In the genomic region with DNA sequence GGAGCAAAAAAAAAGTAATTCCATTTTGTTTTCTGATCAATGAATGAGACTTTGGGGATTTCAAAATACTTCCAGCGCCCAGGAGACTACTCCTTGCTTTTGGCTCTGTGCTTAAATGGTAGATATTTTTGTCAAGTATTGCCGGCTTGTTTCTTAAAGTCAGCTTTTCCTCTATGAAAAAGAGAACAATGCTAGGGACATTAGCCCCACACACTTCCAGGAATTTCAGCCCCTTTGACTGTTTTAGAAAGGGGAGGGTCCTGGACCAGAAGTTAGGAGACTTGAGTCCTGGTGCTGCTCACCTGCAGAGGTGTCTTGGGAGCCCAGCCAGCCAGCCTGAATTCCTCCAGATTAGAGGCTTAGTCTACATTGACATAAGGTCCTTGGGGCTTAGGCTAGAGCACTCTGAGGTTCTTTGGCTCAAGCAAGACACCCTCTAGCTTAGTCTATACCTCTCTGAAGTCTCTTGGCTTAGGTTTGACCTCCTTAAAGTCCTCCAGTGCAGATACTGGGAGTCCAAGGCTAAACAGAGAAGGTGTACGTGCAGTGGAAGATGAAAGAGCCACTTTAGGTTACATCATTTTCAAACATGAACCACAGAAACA, we compare ENCODE assay signal across 8 cellular contexts. TPM values are rescaled to one million over a fixed set of nuclear protein-coding genes. Genes with fewer than 3 reads are reported as not detected.
DNase-seq lines count a peak whose midpoint lies in the region; ATAC-seq, FAIRE-seq and TF ChIP-seq lines count a peak whose summit lies in the region.

No MANE protein-coding gene starts in this region.

- TF ChIP-seq CTCF in kidney (IDR thresholded peaks at IDR 0.05; ENCODE audit: borderline replicate concordance, extremely low read depth, insufficient read depth) (no peak), testis (IDR thresholded peaks at IDR 0.05) (no peak)

- H3K27ac Mint-ChIP-seq in activated CD4-positive, alpha-beta T cell treated with anti-CD3 and anti-CD28 coated beads, Interleukin-2, amount 10 ng/mL, durations not matched to agents 24 days and 14 days = peak overlapping the region; percentile 10
- peak overlapping the region; percentile 95 for H3K27ac Mint-ChIP-seq in activated naive CD8-positive, alpha-beta T cell treated with anti-CD3 and anti-CD28 coated beads for 36 hours

- ATAC-seq in GM21825 (IDR thresholded peaks at IDR 0.05; ENCODE audit: unreplicated experiment) = no peak

- H3K9ac ChIP-seq in kidney (ENCODE audit: low read length in 2 of 2) = peak overlapping the region in 1 of 2 donors; percentile 91

- no peaks in the 10 kb centered on the region for H3K36me3 ChIP-seq in kidney (ENCODE audit: control insufficient read depth in 1 of 2, insufficient read depth in 2 of 2, low read length in 2 of 2)
- H3K36me3 ChIP-seq in testis (ENCODE audit: low read depth, missing control alignments) = no peaks in the 10 kb centered on the region

- H3K4me3 Mint-ChIP-seq in activated CD4-positive, alpha-beta T cell treated with anti-CD3 and anti-CD28 coated beads, Interleukin-2, amount 10 ng/mL, durations not matched to agents 24 days and 14 days = peak overlapping the region; percentile 93
- peak overlapping the region; percentile 97 for H3K4me3 Mint-ChIP-seq in activated naive CD8-positive, alpha-beta T cell treated with anti-CD3 and anti-CD28 coated beads for 36 hours

- peaks cover under 1% of the 10 kb centered on the region for H3K36me3 Mint-ChIP-seq in activated CD4-positive, alpha-beta T cell treated with anti-CD3 and anti-CD28 coated beads, Interleukin-2, amount 10 ng/mL, durations not matched to agents 24 days and 14 days (ENCODE audit: low read depth)
- H3K36me3 Mint-ChIP-seq in activated naive CD8-positive, alpha-beta T cell treated with anti-CD3 and anti-CD28 coated beads for 36 hours = peaks cover 7% of the 10 kb centered on the region

- H3K27me3 ChIP-seq in testis = no peaks in the 10 kb centered on the region

- WGBS in testis, 2 donors = 17 to 29% methylated on average over 3 of the region's 3 CpGs

- DNase-seq in activated CD4-positive, alpha-beta T cell treated with anti-CD3 and anti-CD28 coated beads, Interleukin-2, amount 10 ng/mL, durations not matched to agents 24 days and 14 days = peak; percentile 63
- DNase-seq in activated CD4-positive, alpha-beta T cell treated with anti-CD3 and anti-CD28 coated beads for 48 hours = no peak
- DNase-seq in activated naive CD8-positive, alpha-beta T cell treated with anti-CD3 and anti-CD28 coated beads for 36 hours = no peak
- DNase-seq in kidney (no peak), testis (no peak), SHP77 treated with DMSO at 0.1 percent for 48 hours (lab: John Stamatoyannopoulos, UW) (no peak), NCI-H1092 (lab: John Stamatoyannopoulos, UW) (no peak)

- peaks cover 34% of the 10 kb centered on the region for H3K4me1 Mint-ChIP-seq in activated CD4-positive, alpha-beta T cell treated with anti-CD3 and anti-CD28 coated beads, Interleukin-2, amount 10 ng/mL, durations not matched to agents 24 days and 14 days
- peaks cover 47% of the 10 kb centered on the region for H3K4me1 Mint-ChIP-seq in activated naive CD8-positive, alpha-beta T cell treated with anti-CD3 and anti-CD28 coated beads for 36 hours

- H3K9me3 Mint-ChIP-seq in activated CD4-positive, alpha-beta T cell treated with anti-CD3 and anti-CD28 coated beads, Interleukin-2, amount 10 ng/mL, durations not matched to agents 24 days and 14 days = no peaks in the 10 kb centered on the region
- H3K9me3 Mint-ChIP-seq in activated naive CD8-positive, alpha-beta T cell treated with anti-CD3 and anti-CD28 coated beads for 36 hours = no peaks in the 10 kb centered on the region

- no peak for FAIRE-seq in kidney (lab: Jason Lieb, UNC)

- H3K4me1 ChIP-seq in kidney (ENCODE audit: control insufficient read depth in 1 of 2, insufficient read depth in 1 of 2, low read depth in 1 of 2, low read length in 2 of 2) (peaks cover 0 to 13% of the 10 kb centered on the region in 2 donors), testis (peaks cover 27% of the 10 kb centered on the region)

- peak overlapping the region; percentile 57 to 87 for H3K4me3 ChIP-seq in kidney (ENCODE audit: low read length in 2 of 2)
- H3K4me3 ChIP-seq in testis = peak overlapping the region; percentile 84 to 87

- H3K27ac ChIP-seq in kidney (ENCODE audit: low read depth in 2 of 2, low read length in 2 of 2) = no peak overlapping the region
- H3K27ac ChIP-seq in testis = peak overlapping the region; percentile 98

- H3K27me3 Mint-ChIP-seq in activated CD4-positive, alpha-beta T cell treated with anti-CD3 and anti-CD28 coated beads, Interleukin-2, amount 10 ng/mL, durations not matched to agents 24 days and 14 days = peaks cover 7% of the 10 kb centered on the region
- peaks cover 15% of the 10 kb centered on the region for H3K27me3 Mint-ChIP-seq in activated naive CD8-positive, alpha-beta T cell treated with anti-CD3 and anti-CD28 coated beads for 36 hours

- H3K9me3 ChIP-seq in kidney (ENCODE audit: control insufficient read depth in 1 of 2, low read length in 2 of 2) = no peaks in the 10 kb centered on the region
- H3K9me3 ChIP-seq in testis = no peaks in the 10 kb centered on the region

- intact Hi-C loops in activated CD4-positive, alpha-beta T cell treated with anti-CD3 and anti-CD28 coated beads, Interleukin-2, amount 10 ng/mL, durations not matched to agents 24 days and 14 days (cut with micrococcal nuclease) = loop anchor here (2.0 to 5.0 kb wide), 9 partner anchors 93 to 965 kb away; a partner anchor contains a TSS
- intact Hi-C loops in kidney (cut with DNase I) = no loop called here
- intact Hi-C loops in testis (cut with DNase I; ENCODE audit: low total_unique reads) = no loop called here

- no peak for TF ChIP-seq POLR2A in testis (IDR thresholded peaks at IDR 0.05)

RNA-seq across cellular contexts. Expression of a gene that starts 1.6 kb away (rescaled TPM):
- 18.5 and 19.6 TPM in 2 replicates for total RNA-seq in activated CD4-positive, alpha-beta T cell treated with anti-CD3 and anti-CD28 coated beads, Interleukin-2, amount 10 ng/mL, durations not matched to agents 24 days and 14 days
- 10 to 100 TPM; 12.2 to 14.1 TPM for total RNA-seq in activated naive CD8-positive, alpha-beta T cell treated with anti-CD3 and anti-CD28 coated beads for 36 hours
- total RNA-seq in kidney = 29.1 TPM
- 6.5 TPM for polyA plus RNA-seq in kidney (ENCODE audit: insufficient read depth, low read depth, low replicate concordance)
- total RNA-seq in testis = 10 to 100 TPM; 65.7 to 66.5 TPM
- polyA plus RNA-seq in testis (ENCODE audit: insufficient read depth, low read depth, low replicate concordance) = 39.1 TPM

Comparison
In these comparisons a context has a peak if more than half of its experiments do, and no peak if none do; other contexts are left out.
1. H3K27ac ChIP-seq: peak in testis (2 of 2); none in kidney (0 of 2).